Comparison of ENCODE assay signal across 8 cellular contexts in the genomic region with DNA sequence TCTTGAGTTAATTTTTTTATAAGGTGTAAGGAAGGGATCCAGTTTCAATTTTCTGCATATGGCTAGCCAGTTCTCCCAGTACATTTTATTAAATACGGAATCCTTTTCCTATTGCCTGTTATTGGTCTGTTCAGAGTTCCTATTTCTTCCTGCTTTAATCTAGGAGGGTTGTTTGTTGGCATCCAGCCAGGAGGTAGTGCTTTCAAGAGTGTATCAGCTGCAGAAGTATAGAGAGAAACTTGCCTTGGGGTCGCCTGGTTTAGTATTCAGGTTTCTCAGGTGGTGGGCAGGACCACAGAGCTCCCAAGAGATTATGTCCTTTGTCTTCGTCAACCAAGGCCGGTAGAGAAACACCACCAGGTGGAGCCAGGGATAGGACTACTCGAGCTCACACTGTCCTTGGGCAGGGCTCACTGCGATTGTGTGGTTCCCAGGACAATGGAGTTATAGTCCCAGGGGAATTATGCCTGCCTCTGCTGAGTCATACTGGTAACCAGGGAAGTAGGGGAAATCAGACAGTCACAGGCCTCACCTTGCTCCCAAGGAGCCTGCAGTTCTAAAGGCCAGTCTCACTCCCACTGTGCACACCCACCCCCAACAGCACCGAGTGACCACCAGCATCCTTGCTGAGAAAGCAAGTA.
DNase-seq lines count a peak whose midpoint lies in the region; ATAC-seq and TF ChIP-seq lines count a peak whose summit lies in the region.

No MANE protein-coding gene starts in this region.

- H3K4me3 Mint-ChIP-seq in Caco-2 (ENCODE audit: unreplicated experiment) = no peak overlapping the region

- POLR2A ChIA-PET in Caco-2 (lab: Charles Lee) = no interaction called here

- no peak overlapping the region for H3K4me3 ChIP-seq in Caco-2 (ENCODE audit: low read depth, low read length)
- no peak overlapping the region for H3K4me3 ChIP-seq in HUES64 (ENCODE audit: low read length)
- H3K4me3 ChIP-seq in cardiac fibroblast (replicated peaks in 1 of 2; ENCODE audit: low read depth in 2 of 2, low read length in 2 of 2) = no peak overlapping the region

- CTCF ChIA-PET in Caco-2 (lab: Charles Lee) = no interaction called here

- H3K27ac Mint-ChIP-seq in Caco-2 (ENCODE audit: unreplicated experiment) = no peak overlapping the region

- no peaks in the 10 kb centered on the region for H3K4me1 ChIP-seq in Caco-2
- no peaks in the 10 kb centered on the region for H3K4me1 ChIP-seq in HUES64 (ENCODE audit: insufficient read depth, low read length)

- TF ChIP-seq CTCF in Caco-2 (IDR thresholded peaks at IDR 0.05; ENCODE audit: insufficient read depth in 1 of 2, low read depth in 1 of 2, low read length in 1 of 2, severe bottlenecking in 1 of 2, unreplicated experiment in 1 of 2) (peak in 1 of 2 experiments; percentile 8), cardiac fibroblast (IDR thresholded peaks at IDR 0.05; ENCODE audit: low read depth, low read length) (no peak)

- BruUV-seq in Caco-2 (replicated peaks; lab: Mats Ljungman, UMichigan) = no TSS peak

- H3K9ac ChIP-seq in HUES64 (ENCODE audit: low read depth, low read length) = 0 out of 2 replicates have a peak overlapping the region, but pooled peaks have one; percentile 9

- WGBS in HUES64 = 55% methylated on average over 7 of the region's 7 CpGs

- H3K36me3 ChIP-seq in Caco-2 (ENCODE audit: control insufficient read depth, insufficient read depth, low read length) = no peaks in the 10 kb centered on the region
- no peaks in the 10 kb centered on the region for H3K36me3 ChIP-seq in HUES64 (ENCODE audit: insufficient read depth, low read length)

- no peaks in the 10 kb centered on the region for H3K9me3 Mint-ChIP-seq in Caco-2 (ENCODE audit: unreplicated experiment)

- H3K27ac ChIP-seq in HUES64 (ENCODE audit: low read depth, low read length) = no peak overlapping the region

- H3K9me3 ChIP-seq in Caco-2 (no peaks in the 10 kb centered on the region), HUES64 (ENCODE audit: insufficient read depth, low read depth, low read length) (no peaks in the 10 kb centered on the region)

- no peaks in the 10 kb centered on the region for H3K4me1 Mint-ChIP-seq in Caco-2 (ENCODE audit: low read depth, unreplicated experiment)

- no peaks in the 10 kb centered on the region for H3K36me3 Mint-ChIP-seq in Caco-2 (ENCODE audit: insufficient read depth, unreplicated experiment)

- H3K27me3 Mint-ChIP-seq in Caco-2 (ENCODE audit: insufficient read depth, unreplicated experiment) = no peaks in the 10 kb centered on the region

- intact Hi-C loops in Caco-2 (cut with micrococcal nuclease; ENCODE audit: unreplicated experiment) = loop anchor here (1.0 kb wide), 1 partner anchor 115 kb away; no protein-coding TSS in a partner anchor

- ATAC-seq in GM19351 (IDR thresholded peaks at IDR 0.05; ENCODE audit: unreplicated experiment) (peak; percentile 69), HG02571 (IDR thresholded peaks at IDR 0.05; ENCODE audit: unreplicated experiment) (no peak)

- H3K27me3 ChIP-seq in Caco-2 (replicated peaks; ENCODE audit: control insufficient read depth, insufficient read depth, low read length) (no peaks in the 10 kb centered on the region), HUES64 (ENCODE audit: insufficient read depth, low read length) (no peaks in the 10 kb centered on the region)

- DNase-seq in Caco-2 = peak; percentile 7 to 31
- peak; percentile 1 to 74 for DNase-seq in cardiac fibroblast (ENCODE audit: low read depth in 2 of 2)
- DNase-seq in NCI-H2196 treated with DMSO at 0.1 percent for 48 hours (lab: John Stamatoyannopoulos, UW; ENCODE audit: unreplicated experiment) = no peak
- DNase-seq in NCI-H526 treated with DMSO at 0.1 percent for 48 hours (lab: John Stamatoyannopoulos, UW) = no peak
- DNase-seq in COR-L47 (lab: John Stamatoyannopoulos, UW) = no peak

Comparison
In these comparisons a context has a peak if more than half of its experiments do, and no peak if none do; other contexts are left out.
1. DNase-seq: peak in Caco-2 (2 of 2) and cardiac fibroblast (2 of 2); none in NCI-H2196 treated with DMSO at 0.1 percent for 48 hours (single experiment), NCI-H526 treated with DMSO at 0.1 percent for 48 hours (single experiment) and COR-L47 (single experiment).